In the genomic region with DNA sequence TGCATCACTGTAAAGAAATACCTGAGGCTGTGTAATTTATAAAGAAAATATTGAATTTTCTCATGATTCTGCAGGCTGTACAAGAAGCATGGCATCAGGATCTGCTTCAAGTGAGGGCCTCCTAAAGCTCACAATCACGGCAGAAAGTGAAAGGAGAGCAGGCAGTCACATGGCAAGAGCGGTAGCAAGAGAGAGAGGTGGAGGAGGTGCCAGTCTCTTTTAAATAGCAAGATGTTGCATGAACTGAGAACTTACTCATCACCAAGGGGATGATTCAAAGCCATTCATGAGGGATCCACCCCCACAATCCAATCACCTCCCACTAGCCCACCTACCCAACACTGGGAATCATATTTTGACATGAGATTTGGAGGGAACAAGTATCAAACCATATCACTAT, we compare ENCODE assay signal across 3 cellular contexts.
TF ChIP-seq lines count a peak whose summit lies in the region.

No MANE protein-coding gene starts in this region.

TF ChIP-seq in A549, 52 proteins besides CTCF, POLR2A, EP300 and RAD21 (continued from another document):
- TF ChIP-seq, protein P1, sequence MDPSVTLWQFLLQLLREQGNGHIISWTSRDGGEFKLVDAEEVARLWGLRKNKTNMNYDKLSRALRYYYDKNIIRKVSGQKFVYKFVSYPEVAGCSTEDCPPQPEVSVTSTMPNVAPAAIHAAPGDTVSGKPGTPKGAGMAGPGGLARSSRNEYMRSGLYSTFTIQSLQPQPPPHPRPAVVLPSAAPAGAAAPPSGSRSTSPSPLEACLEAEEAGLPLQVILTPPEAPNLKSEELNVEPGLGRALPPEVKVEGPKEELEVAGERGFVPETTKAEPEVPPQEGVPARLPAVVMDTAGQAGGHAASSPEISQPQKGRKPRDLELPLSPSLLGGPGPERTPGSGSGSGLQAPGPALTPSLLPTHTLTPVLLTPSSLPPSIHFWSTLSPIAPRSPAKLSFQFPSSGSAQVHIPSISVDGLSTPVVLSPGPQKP (IDR thresholded peaks at IDR 0.05; ENCODE audit: low read depth, low read length) = no peak

TF ChIP-seq in IMR-90, 13 proteins besides CTCF, POLR2A, EP300 and RAD21 (continued from another document):
- TF ChIP-seq, protein P2, sequence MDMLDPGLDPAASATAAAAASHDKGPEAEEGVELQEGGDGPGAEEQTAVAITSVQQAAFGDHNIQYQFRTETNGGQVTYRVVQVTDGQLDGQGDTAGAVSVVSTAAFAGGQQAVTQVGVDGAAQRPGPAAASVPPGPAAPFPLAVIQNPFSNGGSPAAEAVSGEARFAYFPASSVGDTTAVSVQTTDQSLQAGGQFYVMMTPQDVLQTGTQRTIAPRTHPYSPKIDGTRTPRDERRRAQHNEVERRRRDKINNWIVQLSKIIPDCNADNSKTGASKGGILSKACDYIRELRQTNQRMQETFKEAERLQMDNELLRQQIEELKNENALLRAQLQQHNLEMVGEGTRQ (IDR thresholded peaks at IDR 0.05; ENCODE audit: low read depth, low read length) = no peak
- no peak for TF ChIP-seq MAFK (IDR thresholded peaks at IDR 0.05; ENCODE audit: low read depth, low read length)
- TF ChIP-seq CEBPB (IDR thresholded peaks at IDR 0.05; ENCODE audit: low read depth, low read length) = no peak
- TF ChIP-seq FOS (IDR thresholded peaks at IDR 0.05; ENCODE audit: low read depth, low read length) = no peak
- TF ChIP-seq, protein P1 (IDR thresholded peaks at IDR 0.05; ENCODE audit: borderline replicate concordance, low read depth, low read length) = no peak
- no peak for TF ChIP-seq NFE2L2 (IDR thresholded peaks at IDR 0.05; ENCODE audit: low read depth, low read length)
- no peak for TF ChIP-seq MXI1 (IDR thresholded peaks at IDR 0.05; ENCODE audit: borderline replicate concordance, low read depth, low read length)
- no peak for TF ChIP-seq CHD1 (IDR thresholded peaks at IDR 0.05; ENCODE audit: low read depth, low read length)

TF ChIP-seq in HEK293T, 16 proteins besides CTCF, POLR2A, EP300 and RAD21 (continued from another document):
- TF ChIP-seq, protein P3, sequence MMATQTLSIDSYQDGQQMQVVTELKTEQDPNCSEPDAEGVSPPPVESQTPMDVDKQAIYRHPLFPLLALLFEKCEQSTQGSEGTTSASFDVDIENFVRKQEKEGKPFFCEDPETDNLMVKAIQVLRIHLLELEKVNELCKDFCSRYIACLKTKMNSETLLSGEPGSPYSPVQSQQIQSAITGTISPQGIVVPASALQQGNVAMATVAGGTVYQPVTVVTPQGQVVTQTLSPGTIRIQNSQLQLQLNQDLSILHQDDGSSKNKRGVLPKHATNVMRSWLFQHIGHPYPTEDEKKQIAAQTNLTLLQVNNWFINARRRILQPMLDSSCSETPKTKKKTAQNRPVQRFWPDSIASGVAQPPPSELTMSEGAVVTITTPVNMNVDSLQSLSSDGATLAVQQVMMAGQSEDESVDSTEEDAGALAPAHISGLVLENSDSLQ (IDR thresholded peaks at IDR 0.05) = no peak
- TF ChIP-seq ZNF384 (IDR thresholded peaks at IDR 0.05) (no peak), FOXA1 (IDR thresholded peaks at IDR 0.05) (no peak), L3MBTL2 (conservative IDR thresholded peaks at IDR 0.05) (no peak), NFRKB (IDR thresholded peaks at IDR 0.05) (no peak), TARDBP (IDR thresholded peaks at IDR 0.05) (no peak), ELF4 (IDR thresholded peaks at IDR 0.05) (no peak), BHLHE40 (IDR thresholded peaks at IDR 0.05; ENCODE audit: borderline replicate concordance) (no peak), ARNT (IDR thresholded peaks at IDR 0.05) (no peak), SUZ12 (IDR thresholded peaks at IDR 0.05) (no peak), FOXM1 (IDR thresholded peaks at IDR 0.05; ENCODE audit: borderline replicate concordance) (no peak), HDGF (IDR thresholded peaks at IDR 0.05; ENCODE audit: borderline replicate concordance) (no peak)
